ENCODE assay signal across 22 cellular contexts in the genomic region with DNA sequence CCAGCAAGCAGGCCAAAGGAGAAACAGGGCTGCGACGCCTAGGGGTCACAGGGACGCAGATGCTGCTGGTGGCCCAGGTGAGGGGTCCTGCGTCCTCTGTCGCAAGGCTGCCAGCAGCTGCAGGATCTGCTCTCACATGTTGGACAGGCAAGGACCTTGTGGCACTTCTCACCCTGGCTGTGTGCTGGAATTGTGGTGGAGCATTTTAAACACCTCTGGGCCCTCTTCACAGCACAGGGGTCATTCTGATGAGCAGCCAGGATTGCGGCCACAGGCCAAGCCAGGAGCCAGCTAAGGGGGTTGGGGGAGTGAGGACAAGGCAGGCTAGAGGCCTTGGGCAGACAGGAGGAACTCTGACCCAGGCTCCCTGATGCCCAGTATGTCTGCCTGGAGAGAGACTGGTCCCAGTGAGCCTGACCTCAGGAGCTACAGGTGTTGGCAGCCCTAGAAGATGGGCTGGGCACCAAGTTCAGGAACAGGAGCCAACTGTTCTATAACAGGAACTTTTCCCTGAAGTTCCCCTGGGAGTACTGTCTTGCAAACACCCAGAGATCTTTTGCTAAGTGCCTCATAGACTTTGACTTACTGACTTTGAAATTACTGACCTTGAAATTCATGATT. TPM values are rescaled to one million over a fixed set of nuclear protein-coding genes. Genes with fewer than 3 reads are reported as not detected.
DNase-seq lines count a peak whose midpoint lies in the region; ATAC-seq and TF ChIP-seq lines count a peak whose summit lies in the region.
"Had no signal": no experiment of that assay in that cellular context is flagged by ENCODE, and none has a peak within 500 bp of the region (broad histone marks: within the 10 kb centered on the region; RNA-seq: fewer than 3 reads in every experiment).

No MANE protein-coding gene starts in this region.

- TF ChIP-seq CTCF in LNCaP clone FGC (IDR thresholded peaks at IDR 0.05; ENCODE audit: control insufficient read depth, extremely low read depth, insufficient read depth) (no peak), right atrium auricular region (IDR thresholded peaks at IDR 0.05) (no peak), gastrocnemius medialis (IDR thresholded peaks at IDR 0.05 in 4 of 5, conservative IDR thresholded peaks at IDR 0.05 in 1 of 5) (no peak), foreskin keratinocyte (conservative IDR thresholded peaks at IDR 0.05) (no peak)

- peak; percentile 4 for DNase-seq in AG20443 (ENCODE audit: low spot score)
- DNase-seq in LNCaP clone FGC (ENCODE audit: low read depth) = peak; percentile 46
- DNase-seq in right atrium auricular region (ENCODE audit: low spot score) = no peak
- peak in 1 of 2 donors; percentile 29 for DNase-seq in gastrocnemius medialis
- DNase-seq in foreskin keratinocyte = no peak
- no peak for DNase-seq in activated gamma-delta T cell (lab: John Stamatoyannopoulos, UW)
- no peak for DNase-seq in glomerular visceral epithelial cell (ENCODE audit: extremely low spot score)
- DNase-seq: BE2C; CD4-positive, alpha-beta T cell; COR-L47; DMS79; MV-4-11; NCI-H1105 treated with DMSO at 0.1 percent for 48 hours; NCI-H1694; NCI-H2081; NCI-H345; NCI-H524 treated with DMSO at 0.1 percent for 48 hours; NCI-H82; SHP77 treated with DMSO at 0.1 percent for 48 hours had no signal

- H3K36me3 ChIP-seq in right atrium auricular region = no peaks in the 10 kb centered on the region
- H3K36me3 ChIP-seq in gastrocnemius medialis = no peaks in the 10 kb centered on the region
- H3K36me3 ChIP-seq: BE2C had no signal

- peak overlapping the region; percentile 35 to 76 for H3K27ac ChIP-seq in right atrium auricular region
- peak overlapping the region in 1 of 4 donors; percentile 13 for H3K27ac ChIP-seq in gastrocnemius medialis
- no peak overlapping the region for H3K27ac ChIP-seq in foreskin keratinocyte
- H3K27ac ChIP-seq: SK-N-MC had no signal

- H3K27me3 ChIP-seq in right atrium auricular region (no peaks in the 10 kb centered on the region), gastrocnemius medialis (no peaks in the 10 kb centered on the region), foreskin keratinocyte (peaks cover 71% of the 10 kb centered on the region)
- H3K27me3 ChIP-seq: BE2C had no signal

- peaks cover 0 to 43% of the 10 kb centered on the region in 2 donors for H3K4me1 ChIP-seq in right atrium auricular region
- peaks cover 29 to 41% of the 10 kb centered on the region in 2 donors for H3K4me1 ChIP-seq in gastrocnemius medialis
- peaks cover 8% of the 10 kb centered on the region for H3K4me1 ChIP-seq in foreskin keratinocyte

- H3K9me3 ChIP-seq in right atrium auricular region (no peaks in the 10 kb centered on the region), gastrocnemius medialis (no peaks in the 10 kb centered on the region)
- H3K9me3 ChIP-seq: A549, BE2C had no signal

- TF ChIP-seq POLR2A in gastrocnemius medialis (IDR thresholded peaks at IDR 0.05) = no peak

- intact Hi-C loops in gastrocnemius medialis (cut with DNase I; ENCODE audit: low total_unique reads) = no loop called here

- in situ Hi-C loops in gastrocnemius medialis (cut with MboI; ENCODE audit: low sequenced_read_pairs in 4 of 4) = no loop called here

- H3K4me3 ChIP-seq in LNCaP clone FGC (ENCODE audit: low read depth, low read length) = no peak overlapping the region
- no peak overlapping the region for H3K4me3 ChIP-seq in right atrium auricular region
- no peak overlapping the region for H3K4me3 ChIP-seq in gastrocnemius medialis
- H3K4me3 ChIP-seq: A549, SK-N-MC had no signal

- ATAC-seq in gastrocnemius medialis = peak; percentile 51 to 62
- ATAC-seq in foreskin keratinocyte = no peak
- ATAC-seq: A549, HCT116 had no signal

RNA-seq across cellular contexts. Expression of a gene that starts 40.2 kb away (rescaled TPM):
- total RNA-seq in right atrium auricular region (10 to 100 TPM in 1 of 2 donors, 1 to 10 TPM in 1; 2.6 to 10.8 TPM), gastrocnemius medialis (1 to 10 TPM in 1 of 4 donors, under 1 TPM in 3; 0.29 to 1.4 (median 0.67) TPM), foreskin keratinocyte (0.21 and 0.58 TPM in 2 replicates)
- polyA plus RNA-seq in foreskin keratinocyte = 0.07 and 0.12 TPM in 2 replicates

Comparison
In these comparisons a context has a peak if more than half of its experiments do, and no peak if none do; other contexts are left out.
1. DNase-seq: peak in AG20443 (single experiment) and LNCaP clone FGC (single experiment); none in right atrium auricular region (single experiment), foreskin keratinocyte (0 of 2), activated gamma-delta T cell (single experiment) and glomerular visceral epithelial cell (single experiment).